ENCODE assay signal across 1 cellular context in genomic region chr11:64449381-64450167, GRCh38.
TF ChIP-seq lines count a peak whose summit lies in the region.

No MANE protein-coding gene starts in this region.

TF ChIP-seq in GM23338, 12 proteins besides CTCF, POLR2A, EP300 and RAD21 (continued from another document):
- TF ChIP-seq REST (IDR thresholded peaks at IDR 0.05; ENCODE audit: unreplicated experiment), result no peak
- TF ChIP-seq ZNF114 (CRISPR knock-in tag; IDR thresholded peaks at IDR 0.05), result no peak
- no peak for TF ChIP-seq POLR2AphosphoS5 (IDR thresholded peaks at IDR 0.05; ENCODE audit: low read depth)
- no peak for TF ChIP-seq ETS1 (IDR thresholded peaks at IDR 0.05)
- TF ChIP-seq CREB1 (CRISPR knock-in tag; IDR thresholded peaks at IDR 0.05; ENCODE audit: low read depth), result no peak
- no peak for TF ChIP-seq JUNB (IDR thresholded peaks at IDR 0.05; ENCODE audit: unreplicated experiment)
